Comparison of ENCODE assay signal across 10 cellular contexts in genomic region chr21:38993561-38993960, GRCh38.
DNase-seq lines count a peak whose midpoint lies in the region; ATAC-seq and TF ChIP-seq lines count a peak whose summit lies in the region.
"Had no signal": no experiment of that assay in that cellular context is flagged by ENCODE, and none has a peak within 500 bp of the region (broad histone marks: within the 10 kb centered on the region; RNA-seq: fewer than 3 reads in every experiment).

No MANE protein-coding gene starts in this region.

- peaks cover 0 to 10% of the 10 kb centered on the region in 2 donors for H3K4me1 ChIP-seq in breast epithelium
- H3K4me1 ChIP-seq in thoracic aorta (ENCODE audit: control insufficient read depth in 1 of 2, low read depth in 2 of 2): peaks cover 28 to 71% of the 10 kb centered on the region in 2 donors

- intact Hi-C loops in breast epithelium (cut with DNase I; ENCODE audit: low total_unique reads): no loop called here

- H3K4me3 ChIP-seq in breast epithelium (no peak overlapping the region), thoracic aorta (no peak overlapping the region)

- H3K27me3 ChIP-seq in breast epithelium (no peaks in the 10 kb centered on the region), layer of hippocampus (ENCODE audit: control insufficient read depth, insufficient read depth, low read length) (no peaks in the 10 kb centered on the region), thoracic aorta (replicated peaks; ENCODE audit: insufficient read depth) (no peaks in the 10 kb centered on the region)

- H3K27me3 Mint-ChIP-seq in activated T-cell treated with anti-CD3 and anti-CD28 coated beads, Interleukin-2, amount 50 U/mL, for 24 hours: peaks cover 36% of the 10 kb centered on the region

- no peak overlapping the region for H3K27ac Mint-ChIP-seq in activated T-cell treated with anti-CD3 and anti-CD28 coated beads, Interleukin-2, amount 50 U/mL, for 24 hours
- H3K27ac Mint-ChIP-seq: activated B cell treated with CpG ODN at 0.5 μM for 24 hours had no signal

- H3K4me3 Mint-ChIP-seq in activated T-cell treated with anti-CD3 and anti-CD28 coated beads, Interleukin-2, amount 50 U/mL, for 24 hours: no peak overlapping the region
- H3K4me3 Mint-ChIP-seq: activated B cell treated with CpG ODN at 0.5 μM for 24 hours had no signal

- H3K9me3 ChIP-seq in breast epithelium (no peaks in the 10 kb centered on the region), thoracic aorta (no peaks in the 10 kb centered on the region)

- H3K9me3 Mint-ChIP-seq in activated T-cell treated with anti-CD3 and anti-CD28 coated beads, Interleukin-2, amount 50 U/mL, for 24 hours: no peaks in the 10 kb centered on the region
- H3K9me3 Mint-ChIP-seq: activated B cell treated with CpG ODN at 0.5 μM for 24 hours had no signal

- H3K36me3 Mint-ChIP-seq in activated T-cell treated with anti-CD3 and anti-CD28 coated beads, Interleukin-2, amount 50 U/mL, for 24 hours (ENCODE audit: low read depth): no peaks in the 10 kb centered on the region

- no peaks in the 10 kb centered on the region for H3K4me1 Mint-ChIP-seq in activated T-cell treated with anti-CD3 and anti-CD28 coated beads, Interleukin-2, amount 50 U/mL, for 24 hours (ENCODE audit: low read depth)

- H3K36me3 ChIP-seq in breast epithelium (no peaks in the 10 kb centered on the region), thoracic aorta (no peaks in the 10 kb centered on the region)

- peak; percentile 24 for ATAC-seq in thoracic aorta (ENCODE audit: insufficient number of reproducible peaks, low FRiP score, low read depth)

- H3K27ac ChIP-seq in breast epithelium: peak overlapping the region; percentile 69 to 89
- peak overlapping the region; percentile 21 for H3K27ac ChIP-seq in layer of hippocampus (ENCODE audit: low read depth, low read length)
- H3K27ac ChIP-seq in thoracic aorta: peak overlapping the region; percentile 82 to 85
- H3K27ac ChIP-seq: KMS-11 had no signal

- DNase-seq in HT-29 (ENCODE audit: low spot score): peak; percentile 48
- peak in 1 of 2 donors; percentile 74 for DNase-seq in breast epithelium (ENCODE audit: low spot score in 2 of 2)
- peak; percentile 79 for DNase-seq in thoracic aorta (ENCODE audit: low spot score)
- DNase-seq in NCI-H1436 treated with DMSO at 0.1 percent for 48 hours (lab: John Stamatoyannopoulos, UW): no peak
- DNase-seq in NCI-H446 treated with DMSO at 0.1 percent for 48 hours (lab: John Stamatoyannopoulos, UW): no peak
- no peak for DNase-seq in NK-92 treated with Interleukin-12 subunit alpha and Interleukin-12 subunit beta, amount 100 ng/mL, for 24 hours (lab: John Stamatoyannopoulos, UW)
- DNase-seq in activated T-cell treated with anti-CD3 and anti-CD28 coated beads, Interleukin-2, amount 50 U/mL, for 24 hours: no peak
- DNase-seq: activated B cell treated with CpG ODN at 0.5 μM for 24 hours had no signal

- TF ChIP-seq CTCF in breast epithelium (IDR thresholded peaks at IDR 0.05) (no peak), thoracic aorta (IDR thresholded peaks at IDR 0.05) (no peak)

- no peak for TF ChIP-seq POLR2A in breast epithelium (IDR thresholded peaks at IDR 0.05)

Comparison
In these comparisons a context has a peak if more than half of its experiments do, and no peak if none do; other contexts are left out.
1. DNase-seq: peak in HT-29 (single experiment) and thoracic aorta (single experiment); none in NCI-H1436 treated with DMSO at 0.1 percent for 48 hours (single experiment), NCI-H446 treated with DMSO at 0.1 percent for 48 hours (single experiment), NK-92 treated with Interleukin-12 subunit alpha and Interleukin-12 subunit beta, amount 100 ng/mL, for 24 hours (single experiment) and activated T-cell treated with anti-CD3 and anti-CD28 coated beads, Interleukin-2, amount 50 U/mL, for 24 hours (single experiment).
2. H3K27ac ChIP-seq: peak in every context shown above with its lines; median percentile 84 in thoracic aorta; 79 in breast epithelium; 21 in layer of hippocampus.